8 cellular contexts compared by ENCODE assay signal in genomic region chr20:54219751-54220426, GRCh38. TPM values are rescaled to one million over a fixed set of nuclear protein-coding genes. Genes with fewer than 3 reads are reported as not detected.
DNase-seq lines count a peak whose midpoint lies in the region; ATAC-seq, FAIRE-seq and TF ChIP-seq lines count a peak whose summit lies in the region.

No MANE protein-coding gene starts in this region.

- H3K4ac ChIP-seq in H1 (replicated peaks; ENCODE audit: insufficient read length, low read depth, low read length): no peak overlapping the region

- DNase-seq in NCI-H2029 (lab: John Stamatoyannopoulos, UW) (peak; percentile 4), NCI-H2029 treated with DMSO at 0.1 percent for 48 hours (lab: John Stamatoyannopoulos, UW) (no peak), NCI-H345 (lab: John Stamatoyannopoulos, UW) (peak; percentile 52), H1 (ENCODE audit: low read depth in 1 of 2, low spot score in 2 of 2) (no peak), renal cortical epithelial cell (ENCODE audit: low read depth) (peak; percentile 57), left colon (no peak)

- peaks cover 0 to 13% of the 10 kb centered on the region in 2 experiments; a peak in 2 of 4 replicates for H3K79me2 ChIP-seq in H1 (ENCODE audit: control insufficient read depth in 1 of 2, insufficient read depth in 2 of 2, low read length in 2 of 2)

- no peaks in the 10 kb centered on the region for H3K79me1 ChIP-seq in H1 (ENCODE audit: low read depth, low read length)

- FAIRE-seq in H1 (lab: Jason Lieb, UNC): no peak

- no peak overlapping the region for H3K14ac ChIP-seq in H1 (ENCODE audit: insufficient read length)

- H4K5ac ChIP-seq in H1 (ENCODE audit: insufficient read length, low read depth, low read length): no peak overlapping the region

- peak; percentile 64 to 70 for TF ChIP-seq RAD21 in H1 (IDR thresholded peaks at IDR 0.05 in 1 of 2, conservative IDR thresholded peaks at IDR 0.05 in 1 of 2; ENCODE audit: low read depth in 2 of 2, low read length in 2 of 2)

- peak in 2 of 3 experiments; percentile 22 to 23; a peak in 2 of 4 replicates for TF ChIP-seq CTCF in H1 (IDR thresholded peaks at IDR 0.05; ENCODE audit: control extremely low read depth in 1 of 3, insufficient read depth in 1 of 3, low read depth in 1 of 3, low read length in 3 of 3)

- H2BK5ac ChIP-seq in H1 (ENCODE audit: low read depth, low read length): no peak overlapping the region

- H3K9me3 ChIP-seq in H1 (ENCODE audit: insufficient read depth in 2 of 2, low read depth in 1 of 2, low read length in 1 of 2): no peaks in the 10 kb centered on the region

- no peaks in the 10 kb centered on the region for H3K27me3 ChIP-seq in H1 (replicated peaks in 1 of 4; ENCODE audit: control insufficient read depth in 3 of 4, extremely low read depth in 1 of 4, insufficient read depth in 3 of 4, low read length in 3 of 4)

- H3K23me2 ChIP-seq in H1 (ENCODE audit: low read depth, low read length): no peaks in the 10 kb centered on the region; the same call in 1 of the 2 replicates

- peaks cover 0 to 1% of the 10 kb centered on the region in 2 experiments for H4K20me1 ChIP-seq in H1 (replicated peaks in 1 of 2; ENCODE audit: control insufficient read depth in 1 of 2, insufficient read depth in 2 of 2, low read length in 2 of 2)

- no peak overlapping the region for H3K27ac ChIP-seq in H1 (ENCODE audit: low read depth, low read length)

- POLR2A ChIA-PET in H1 (lab: Charles Lee; ENCODE audit: partially characterized antibody): no interaction called here

- H4K91ac ChIP-seq in H1 (replicated peaks; ENCODE audit: insufficient read length, low read length): no peak overlapping the region

- H2BK20ac ChIP-seq in H1 (ENCODE audit: low read length): no peak overlapping the region

- peaks cover 0 to 12% (median 11%) of the 10 kb centered on the region in 4 experiments; a peak in 5 of 7 replicates for H3K4me1 ChIP-seq in H1 (replicated peaks in 1 of 4; ENCODE audit: control insufficient read depth in 3 of 4, insufficient read depth in 4 of 4, low read length in 3 of 4)

- no peak overlapping the region for H3K4me2 ChIP-seq in H1 (ENCODE audit: insufficient read depth in 1 of 2, low read depth in 2 of 2, low read length in 2 of 2)

- ATAC-seq in GM21619 (IDR thresholded peaks at IDR 0.05; ENCODE audit: unreplicated experiment): no peak
- ATAC-seq in left colon: no peak
- ATAC-seq in HG02852 (IDR thresholded peaks at IDR 0.05; ENCODE audit: unreplicated experiment): no peak

- CTCF ChIA-PET in H1 (lab: Charles Lee; ENCODE audit: partially characterized antibody): interaction anchor here (0.6 to 3.3 kb wide), 13 partner anchors 10 to 1716 kb away, joined by 3 to 27 read pairs (median 3); partner anchors contain the start of gene PFDN4

- peaks cover 3 to 40% (median 15%) of the 10 kb centered on the region in 4 experiments for H3K36me3 ChIP-seq in H1 (ENCODE audit: control insufficient read depth in 2 of 4, insufficient read depth in 4 of 4, low read length in 3 of 4)

- 93 to 100% methylated on average over 1 to 6 of the region's 6 CpGs for WGBS in H1 (ENCODE audit: extremely low coverage in 1 of 2, insufficient coverage in 1 of 2, insufficient read length in 1 of 2, insufficient replicate concordance in 2 of 2, low coverage in 1 of 2, low lambda C conversion rate in 2 of 2, missing lambda C conversion rate in 1 of 2), 2 experiments

- no peak for TF ChIP-seq POLR2A in H1 (IDR thresholded peaks at IDR 0.05; ENCODE audit: control extremely low read depth in 1 of 2, low read depth in 2 of 2, low read length in 2 of 2)

- H3K56ac ChIP-seq in H1 (replicated peaks; ENCODE audit: insufficient read length, low read depth, low read length): no peak overlapping the region

- intact Hi-C loops in left colon (cut with DNase I, micrococcal nuclease): loop anchor here in 1 of 2 donors (10.0 kb wide), 2 partner anchors 145 to 425 kb away; no protein-coding TSS in a partner anchor

- no peak overlapping the region for H3K23ac ChIP-seq in H1 (ENCODE audit: insufficient read length)

- no peak overlapping the region for H3K18ac ChIP-seq in H1 (ENCODE audit: extremely low read depth, low read length)

- H3K9ac ChIP-seq in H1 (replicated peaks in 1 of 4; ENCODE audit: extremely low read depth in 1 of 4, low read depth in 3 of 4, low read length in 3 of 4): no peak overlapping the region

- H2BK15ac ChIP-seq in H1 (ENCODE audit: low read length): no peak overlapping the region

- H2BK120ac ChIP-seq in H1 (replicated peaks; ENCODE audit: low read depth, low read length): no peak overlapping the region

- H3K4me3 ChIP-seq in H1 (ENCODE audit: extremely low read depth in 1 of 4, insufficient read depth in 2 of 4, low read depth in 3 of 4, low read length in 4 of 4): no peak overlapping the region

- H2BK12ac ChIP-seq in H1 (ENCODE audit: low read depth, low read length): no peak overlapping the region

- H2AFZ ChIP-seq in H1 (ENCODE audit: low read length): no peak overlapping the region

- H4K8ac ChIP-seq in H1 (ENCODE audit: extremely low read depth, insufficient read depth, low read length): no peak overlapping the region

- no peak overlapping the region for H2AK5ac ChIP-seq in H1 (ENCODE audit: low read depth, low read length)

- no peak for TF ChIP-seq EP300 in H1 (IDR thresholded peaks at IDR 0.05; ENCODE audit: borderline replicate concordance in 1 of 2, low read depth in 2 of 2, low read length in 2 of 2)

TF ChIP-seq in H1, 55 proteins besides CTCF, POLR2A, EP300 and RAD21:
- no peak for TF ChIP-seq KDM4A (IDR thresholded peaks at IDR 0.05; ENCODE audit: low read depth, low read length, severe bottlenecking)
- no peak for TF ChIP-seq GTF2F1 (IDR thresholded peaks at IDR 0.05; ENCODE audit: borderline replicate concordance, low read depth, low read length)
- no peak for TF ChIP-seq GABPA (IDR thresholded peaks at IDR 0.05; ENCODE audit: borderline replicate concordance, insufficient read depth, low read length)
- no peak for TF ChIP-seq CEBPB (IDR thresholded peaks at IDR 0.05; ENCODE audit: low read depth, low read length)
- TF ChIP-seq PHF8 (conservative IDR thresholded peaks at IDR 0.05; ENCODE audit: low read depth, low read length): no peak
- TF ChIP-seq JUND (IDR thresholded peaks at IDR 0.05; ENCODE audit: low read length): no peak
- TF ChIP-seq TBP (IDR thresholded peaks at IDR 0.05; ENCODE audit: low read depth, low read length): no peak
- TF ChIP-seq CBX5 (IDR thresholded peaks at IDR 0.05; ENCODE audit: low read depth, low read length): no peak
- no peak for TF ChIP-seq BCL11A (IDR thresholded peaks at IDR 0.05; ENCODE audit: low read depth in 2 of 2, low read length in 2 of 2)
- TF ChIP-seq SRF (IDR thresholded peaks at IDR 0.05; ENCODE audit: low read depth, low read length): no peak
- TF ChIP-seq KDM1A (IDR thresholded peaks at IDR 0.05; ENCODE audit: borderline replicate concordance, low read length): no peak
- no peak for TF ChIP-seq EZH2 (IDR thresholded peaks at IDR 0.05; ENCODE audit: low read depth, low read length, severe bottlenecking)
- no peak for TF ChIP-seq CBX8 (IDR thresholded peaks at IDR 0.05; ENCODE audit: borderline replicate concordance, low read depth, low read length)
- TF ChIP-seq BACH1 (IDR thresholded peaks at IDR 0.05; ENCODE audit: low read length): no peak
- TF ChIP-seq SIX5 (IDR thresholded peaks at IDR 0.05; ENCODE audit: low read depth, low read length): no peak
- no peak for TF ChIP-seq POLR2AphosphoS5 (IDR thresholded peaks at IDR 0.05; ENCODE audit: low read depth, low read length)
- TF ChIP-seq RFX5 (IDR thresholded peaks at IDR 0.05; ENCODE audit: borderline replicate concordance, low read depth, low read length): no peak
- no peak for TF ChIP-seq SIRT6 (IDR thresholded peaks at IDR 0.05; ENCODE audit: low read length)
- no peak for TF ChIP-seq RXRA (IDR thresholded peaks at IDR 0.05; ENCODE audit: insufficient read depth, low read depth, low read length)

RNA-seq across cellular contexts. Expression of gene PFDN4, which starts 12.0 kb away (rescaled TPM):
- total RNA-seq in H1 (2021; fragmentation: NEBNext Ultra II Directional; extraction: Animal tissue kit (Norgen Biotek cat#: 25700)): 85.5 and 96.8 TPM in 2 replicates
- polyA plus RNA-seq in H1 (2011; rRNA removed): 15.3 and 41.9 TPM in 2 replicates
- 115 TPM for polyA plus RNA-seq in H1 (2011; cell fraction: cytosol; rRNA removed)
- 6.7 TPM for polyA plus RNA-seq in H1 (2011; cell fraction: nucleus; rRNA removed)
- 76.4 to 133 TPM (median 107 TPM) in 4 replicates for polyA plus RNA-seq in H1 (2012, experiment 1 of 2)
- polyA plus RNA-seq in H1 (2012, experiment 2 of 2): 171 TPM
- polyA plus RNA-seq in H1 (2013, experiment 1 of 2): 250 TPM
- 257 TPM for polyA plus RNA-seq in H1 (2013, experiment 2 of 2)
- 6.9 and 7.5 TPM in 2 replicates for polyA minus RNA-seq in H1 (2011; rRNA and poly(A)+ RNA removed)
- polyA minus RNA-seq in H1 (2011; cell fraction: cytosol; rRNA and poly(A)+ RNA removed): 15.0 TPM
- 19.6 TPM for polyA minus RNA-seq in H1 (2011; cell fraction: nucleus; rRNA and poly(A)+ RNA removed)
- total RNA-seq in renal cortical epithelial cell: 82.6 and 223 TPM in 2 replicates
- 10 to 100 TPM; 11.1 to 14.7 TPM for total RNA-seq in left colon

RNA-seq across cellular contexts. Expression of gene CYP24A1, which starts 46.1 kb away (rescaled TPM):
- not detected in 2 replicates for total RNA-seq in H1 (2021; fragmentation: NEBNext Ultra II Directional; extraction: Animal tissue kit (Norgen Biotek cat#: 25700))
- 0.08 TPM in 1 of 2 replicates, not detected in the other for polyA plus RNA-seq in H1 (2011; rRNA removed)
- 0.03 TPM for polyA plus RNA-seq in H1 (2011; cell fraction: cytosol; rRNA removed)
- polyA plus RNA-seq in H1 (2011; cell fraction: nucleus; rRNA removed): not detected
- 0.09 TPM in 1 of 4 replicates, not detected in the others for polyA plus RNA-seq in H1 (2012, experiment 1 of 2)
- polyA plus RNA-seq in H1 (2012, experiment 2 of 2): not detected
- polyA plus RNA-seq in H1 (2013, experiment 1 of 2): 0.04 TPM
- polyA plus RNA-seq in H1 (2013, experiment 2 of 2): 0.15 TPM
- 0.93 TPM in 1 of 2 replicates, not detected in the other for polyA minus RNA-seq in H1 (2011; rRNA and poly(A)+ RNA removed)
- not detected for polyA minus RNA-seq in H1 (2011; cell fraction: cytosol; rRNA and poly(A)+ RNA removed)
- polyA minus RNA-seq in H1 (2011; cell fraction: nucleus; rRNA and poly(A)+ RNA removed): not detected
- 6.6 and 15.5 TPM in 2 replicates for total RNA-seq in renal cortical epithelial cell
- not detected for total RNA-seq in left colon

Comparison
In these comparisons a context has a peak if more than half of its experiments do, and no peak if none do; other contexts are left out.
1. DNase-seq: peak in NCI-H2029 (single experiment), NCI-H345 (single experiment) and renal cortical epithelial cell (single experiment); none in NCI-H2029 treated with DMSO at 0.1 percent for 48 hours (single experiment), H1 (0 of 2) and left colon (0 of 2).